ENCODE assay signal across 8 cellular contexts in genomic region chr11:67267188-67268035, GRCh38. TPM values are rescaled to one million over a fixed set of nuclear protein-coding genes. Genes with fewer than 3 reads are reported as not detected.
DNase-seq lines count a peak whose midpoint lies in the region; ATAC-seq and TF ChIP-seq lines count a peak whose summit lies in the region.

No MANE protein-coding gene starts in this region.

- peak overlapping the region; percentile 85 to 91 for H3K27ac ChIP-seq in ascending aorta
- peak overlapping the region; percentile 87 to 95 (median 92) for H3K27ac ChIP-seq in stomach

- H3K9me3 ChIP-seq in ascending aorta, result no peaks in the 10 kb centered on the region
- H3K9me3 ChIP-seq in stomach, result no peaks in the 10 kb centered on the region

- TF ChIP-seq CTCF in LNCaP clone FGC (IDR thresholded peaks at IDR 0.05; ENCODE audit: control insufficient read depth, extremely low read depth, insufficient read depth) (no peak), ascending aorta (IDR thresholded peaks at IDR 0.05) (no peak), stomach (IDR thresholded peaks at IDR 0.05) (no peak)

- DNase-seq in DMS153 treated with DMSO at 0.1 percent for 48 hours (lab: John Stamatoyannopoulos, UW; ENCODE audit: unreplicated experiment) (peak; percentile 27), LNCaP clone FGC (ENCODE audit: low read depth) (no peak), ascending aorta (ENCODE audit: low spot score in 2 of 2) (peak in 1 of 2 donors; percentile 68), inferior parietal cortex (ENCODE audit: extremely low spot score) (peak; percentile 13), stomach (peak; percentile 76), dermis blood vessel endothelial cell (no peak)

- H3K27me3 ChIP-seq in ascending aorta (no peaks in the 10 kb centered on the region), stomach (no peaks in the 10 kb centered on the region)

- WGBS in stomach, 5 donors, result 3 to 7% (median 6%) methylated on average over 24 to 28 of the region's 28 CpGs

- intact Hi-C loops in ascending aorta (cut with DNase I), result loop anchor here (5.0 kb wide), 1 partner anchor 240 kb away; the partner anchor contains the start of genes CDK2AP2 and PITPNM1
- intact Hi-C loops in stomach (cut with DNase I; ENCODE audit: low total_unique reads), result no loop called here

- H3K4me3 ChIP-seq in LNCaP clone FGC (ENCODE audit: low read depth, low read length), result peak overlapping the region; percentile 94
- H3K4me3 ChIP-seq in ascending aorta, result peak overlapping the region; percentile 87 to 99
- peak overlapping the region; percentile 86 to 99 (median 97) for H3K4me3 ChIP-seq in stomach

- ATAC-seq in GM21360 (IDR thresholded peaks at IDR 0.05; ENCODE audit: unreplicated experiment) (no peak), GM21786 (IDR thresholded peaks at IDR 0.05; ENCODE audit: unreplicated experiment) (no peak)

- H3K4me1 ChIP-seq in ascending aorta (peaks cover 48 to 50% of the 10 kb centered on the region in 2 donors), stomach (peaks cover 59 to 73% (median 73%) of the 10 kb centered on the region in 4 donors)

- H3K36me3 ChIP-seq in ascending aorta, result no peaks in the 10 kb centered on the region
- H3K36me3 ChIP-seq in stomach, result peaks cover 0 to 15% (median 13%) of the 10 kb centered on the region in 4 donors

- TF ChIP-seq POLR2A in stomach (IDR thresholded peaks at IDR 0.05), result no peak

- no peak for TF ChIP-seq EP300 in stomach (IDR thresholded peaks at IDR 0.05)

RNA-seq across cellular contexts. Expression of gene GRK2, which starts 1.1 kb away (rescaled TPM):
- 65.3 TPM for total RNA-seq in ascending aorta
- 100 to 1,000 TPM in 4 of 5 donors, 10 to 100 TPM in 1; 53.8 to 266 (median 131) TPM for total RNA-seq in stomach
- polyA plus RNA-seq in stomach, result 10 to 100 TPM; 44.0 to 59.4 (median 46.5) TPM
- total RNA-seq in dermis blood vessel endothelial cell, result 40.0 and 56.8 TPM in 2 replicates

RNA-seq across cellular contexts. Expression of gene ANKRD13D, which starts 21.7 kb away (rescaled TPM):
- total RNA-seq in ascending aorta (54.7 TPM), stomach (10 to 100 TPM; 24.6 to 96.4 (median 42.6) TPM), dermis blood vessel endothelial cell (29.1 and 32.3 TPM in 2 replicates)
- polyA plus RNA-seq in stomach, result 10 to 100 TPM; 18.5 to 61.3 (median 30.9) TPM

RNA-seq across cellular contexts. Expression of gene SSH3, which starts 35.9 kb away (rescaled TPM):
- total RNA-seq in ascending aorta (30.9 TPM), stomach (100 to 1,000 TPM in 3 of 5 donors, 10 to 100 TPM in 2; 23.5 to 217 (median 103) TPM), dermis blood vessel endothelial cell (15.6 and 19.7 TPM in 2 replicates)
- polyA plus RNA-seq in stomach, result 10 to 100 TPM; 18.8 to 34.3 (median 22.6) TPM

Comparison
In these comparisons a context has a peak if more than half of its experiments do, and no peak if none do; other contexts are left out.
1. DNase-seq: peak in DMS153 treated with DMSO at 0.1 percent for 48 hours (single experiment), inferior parietal cortex (single experiment) and stomach (single experiment); none in LNCaP clone FGC (single experiment) and dermis blood vessel endothelial cell (single experiment).
2. Peak in every context shown above with its lines, with median percentiles within 50 percentile points of each other: H3K4me3 ChIP-seq.